ENCODE assay signal across 10 cellular contexts in genomic region chr16:81608515-81609209, GRCh38.
A peak's percentile ranks its signal among the peaks of the same experiment; 100 is the strongest.
DNase-seq lines count a peak whose midpoint lies in the region; ATAC-seq and TF ChIP-seq lines count a peak whose summit lies in the region.
"Had no signal": no experiment of that assay in that cellular context is flagged by ENCODE, and none has a peak within 500 bp of the region (broad histone marks: within the 10 kb centered on the region; RNA-seq: fewer than 3 reads in every experiment).

No MANE protein-coding gene starts in this region.

- peak overlapping the region in 2 of 6 donors; percentile 30 to 56 for H3K27ac Mint-ChIP-seq in immature natural killer cell
- H3K27ac Mint-ChIP-seq in activated CD8-positive, alpha-beta memory T cell treated with anti-CD3 and anti-CD28 coated beads, Interleukin-2, amount 10 ng/mL, durations not matched to agents 7 days and 5 days, result no peak overlapping the region

- H3K4me3 ChIP-seq in BLaER1, result no peak overlapping the region
- no peak overlapping the region for H3K4me3 ChIP-seq in breast epithelium

- intact Hi-C loops in breast epithelium (cut with DNase I; ENCODE audit: low total_unique reads), result loop anchor here (1.0 kb wide), 1 partner anchor 47 kb away; no protein-coding TSS in a partner anchor

- H3K9me3 ChIP-seq in BLaER1 (no peaks in the 10 kb centered on the region), breast epithelium (no peaks in the 10 kb centered on the region)

- H3K27me3 Mint-ChIP-seq in immature natural killer cell (ENCODE audit: low read depth in 3 of 3), result peaks cover 2 to 5% (median 3%) of the 10 kb centered on the region in 3 donors
- no peaks in the 10 kb centered on the region for H3K27me3 Mint-ChIP-seq in activated CD8-positive, alpha-beta memory T cell treated with anti-CD3 and anti-CD28 coated beads, Interleukin-2, amount 10 ng/mL, durations not matched to agents 7 days and 5 days

- H3K36me3 ChIP-seq in BLaER1, result peaks cover 72% of the 10 kb centered on the region
- no peaks in the 10 kb centered on the region for H3K36me3 ChIP-seq in breast epithelium

- peak; percentile 58 for ATAC-seq in HG02759 (IDR thresholded peaks at IDR 0.05; ENCODE audit: unreplicated experiment)
- ATAC-seq in GM19463 (IDR thresholded peaks at IDR 0.05; ENCODE audit: unreplicated experiment), result no peak
- no peak for ATAC-seq in HG03354 (IDR thresholded peaks at IDR 0.05; ENCODE audit: poor library complexity, severe bottlenecking, unreplicated experiment)
- no peak for ATAC-seq in activated CD8-positive, alpha-beta memory T cell treated with anti-CD3 and anti-CD28 coated beads, Interleukin-2, amount 10 ng/mL, durations not matched to agents 7 days and 5 days

- TF ChIP-seq CTCF in breast epithelium (IDR thresholded peaks at IDR 0.05), result no peak

- peak overlapping the region; percentile 83 for H3K4me2 ChIP-seq in BLaER1

- no peak overlapping the region for H3K4me3 Mint-ChIP-seq in immature natural killer cell
- no peak overlapping the region for H3K4me3 Mint-ChIP-seq in activated CD8-positive, alpha-beta memory T cell treated with anti-CD3 and anti-CD28 coated beads, Interleukin-2, amount 10 ng/mL, durations not matched to agents 7 days and 5 days

- CTCF ChIA-PET in activated CD8-positive, alpha-beta memory T cell treated with anti-CD3 and anti-CD28 coated beads, Interleukin-2, amount 10 ng/mL, durations not matched to agents 7 days and 5 days (lab: Charles Lee), result no interaction called here

- no peaks in the 10 kb centered on the region for H3K9me3 Mint-ChIP-seq in immature natural killer cell
- no peaks in the 10 kb centered on the region for H3K9me3 Mint-ChIP-seq in activated CD8-positive, alpha-beta memory T cell treated with anti-CD3 and anti-CD28 coated beads, Interleukin-2, amount 10 ng/mL, durations not matched to agents 7 days and 5 days (ENCODE audit: low read depth)

- peaks cover 0 to 23% (median 0%) of the 10 kb centered on the region in 3 donors for H3K36me3 Mint-ChIP-seq in immature natural killer cell
- H3K36me3 Mint-ChIP-seq in activated CD8-positive, alpha-beta memory T cell treated with anti-CD3 and anti-CD28 coated beads, Interleukin-2, amount 10 ng/mL, durations not matched to agents 7 days and 5 days, result no peaks in the 10 kb centered on the region

- H3K4me1 ChIP-seq in BLaER1 (peaks cover 42% of the 10 kb centered on the region), breast epithelium (peaks cover 16 to 17% of the 10 kb centered on the region in 2 donors)

- peaks cover 8 to 13% of the 10 kb centered on the region in 2 donors for H3K4me1 Mint-ChIP-seq in immature natural killer cell
- peaks cover 5% of the 10 kb centered on the region for H3K4me1 Mint-ChIP-seq in activated CD8-positive, alpha-beta memory T cell treated with anti-CD3 and anti-CD28 coated beads, Interleukin-2, amount 10 ng/mL, durations not matched to agents 7 days and 5 days

- no peak for TF ChIP-seq POLR2A in breast epithelium (IDR thresholded peaks at IDR 0.05)

- no peaks in the 10 kb centered on the region for H3K27me3 ChIP-seq in BLaER1
- no peaks in the 10 kb centered on the region for H3K27me3 ChIP-seq in breast epithelium

- H3K27ac ChIP-seq in BLaER1, result peak overlapping the region; percentile 66; the same call in 1 of the 2 replicates
- H3K27ac ChIP-seq in breast epithelium, result peak overlapping the region; percentile 45 to 93

- peak overlapping the region; percentile 43; the same call in 1 of the 2 replicates for H3K9ac ChIP-seq in BLaER1

- peaks cover 100% of the 10 kb centered on the region for H4K20me1 ChIP-seq in BLaER1

- DNase-seq in breast epithelium (ENCODE audit: low spot score in 2 of 2) (no peak), midbrain (lab: John Stamatoyannopoulos, UW) (peak; percentile 38), immature natural killer cell (no peak)
- DNase-seq in activated CD8-positive, alpha-beta memory T cell treated with anti-CD3 and anti-CD28 coated beads, Interleukin-2, amount 10 ng/mL, durations not matched to agents 7 days and 5 days, result no peak
- DNase-seq: mesendoderm; stimulated activated CD4-positive, alpha-beta T cell treated with anti-CD3 and anti-CD28 coated beads, Interleukin-2, amount 100 ng/mL, for 48 hours had no signal
